2 cellular contexts compared by ENCODE assay signal in the genomic region with DNA sequence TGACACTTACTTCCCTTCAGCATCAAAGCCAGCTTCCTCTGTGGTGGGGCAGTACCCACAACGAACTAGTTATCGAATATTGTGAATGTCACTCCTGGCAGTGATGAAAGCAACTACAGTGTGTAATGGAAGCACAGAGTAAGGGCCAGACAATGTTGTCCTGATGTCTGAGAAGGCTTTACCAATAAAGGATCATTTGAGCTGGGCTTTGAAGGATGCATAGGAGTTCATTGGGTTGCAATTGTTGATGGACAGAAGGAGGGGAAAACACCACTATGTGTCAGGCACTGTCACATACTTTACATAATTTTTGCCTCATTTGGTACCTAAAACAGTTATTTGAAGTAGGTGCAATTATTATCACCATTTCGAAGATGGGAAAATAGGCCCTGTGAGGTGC.
TF ChIP-seq lines count a peak whose summit lies in the region.

No MANE protein-coding gene starts in this region.

TF ChIP-seq in SK-N-SH treated with all-trans-retinoic acid at 6 μM for 48 hours, 23 proteins besides CTCF, POLR2A, EP300 and RAD21 (continued from another document):
- no peak for TF ChIP-seq PATZ1 (CRISPR knock-in tag; IDR thresholded peaks at IDR 0.05; ENCODE audit: borderline replicate concordance)

TF ChIP-seq in SK-N-SH, 30 proteins besides CTCF, POLR2A, EP300 and RAD21 (continued from another document):
- TF ChIP-seq, protein P1, sequence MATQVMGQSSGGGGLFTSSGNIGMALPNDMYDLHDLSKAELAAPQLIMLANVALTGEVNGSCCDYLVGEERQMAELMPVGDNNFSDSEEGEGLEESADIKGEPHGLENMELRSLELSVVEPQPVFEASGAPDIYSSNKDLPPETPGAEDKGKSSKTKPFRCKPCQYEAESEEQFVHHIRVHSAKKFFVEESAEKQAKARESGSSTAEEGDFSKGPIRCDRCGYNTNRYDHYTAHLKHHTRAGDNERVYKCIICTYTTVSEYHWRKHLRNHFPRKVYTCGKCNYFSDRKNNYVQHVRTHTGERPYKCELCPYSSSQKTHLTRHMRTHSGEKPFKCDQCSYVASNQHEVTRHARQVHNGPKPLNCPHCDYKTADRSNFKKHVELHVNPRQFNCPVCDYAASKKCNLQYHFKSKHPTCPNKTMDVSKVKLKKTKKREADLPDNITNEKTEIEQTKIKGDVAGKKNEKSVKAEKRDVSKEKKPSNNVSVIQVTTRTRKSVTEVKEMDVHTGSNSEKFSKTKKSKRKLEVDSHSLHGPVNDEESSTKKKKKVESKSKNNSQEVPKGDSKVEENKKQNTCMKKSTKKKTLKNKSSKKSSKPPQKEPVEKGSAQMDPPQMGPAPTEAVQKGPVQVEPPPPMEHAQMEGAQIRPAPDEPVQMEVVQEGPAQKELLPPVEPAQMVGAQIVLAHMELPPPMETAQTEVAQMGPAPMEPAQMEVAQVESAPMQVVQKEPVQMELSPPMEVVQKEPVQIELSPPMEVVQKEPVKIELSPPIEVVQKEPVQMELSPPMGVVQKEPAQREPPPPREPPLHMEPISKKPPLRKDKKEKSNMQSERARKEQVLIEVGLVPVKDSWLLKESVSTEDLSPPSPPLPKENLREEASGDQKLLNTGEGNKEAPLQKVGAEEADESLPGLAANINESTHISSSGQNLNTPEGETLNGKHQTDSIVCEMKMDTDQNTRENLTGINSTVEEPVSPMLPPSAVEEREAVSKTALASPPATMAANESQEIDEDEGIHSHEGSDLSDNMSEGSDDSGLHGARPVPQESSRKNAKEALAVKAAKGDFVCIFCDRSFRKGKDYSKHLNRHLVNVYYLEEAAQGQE (IDR thresholded peaks at IDR 0.05; ENCODE audit: low read depth, low read length), result no peak
- TF ChIP-seq SIN3A (IDR thresholded peaks at IDR 0.05; ENCODE audit: borderline replicate concordance, low read depth, low read length) (no peak), ZBTB33 (IDR thresholded peaks at IDR 0.05; ENCODE audit: borderline replicate concordance, low read depth) (no peak), NRF1 (IDR thresholded peaks at IDR 0.05; ENCODE audit: low read depth, low read length) (no peak), USF2 (IDR thresholded peaks at IDR 0.05; ENCODE audit: borderline replicate concordance, low read depth, low read length) (no peak)
TF ChIP-seq in SK-N-SH: peak in this region for 0.
